8 cellular contexts compared by ENCODE assay signal in the genomic region with DNA sequence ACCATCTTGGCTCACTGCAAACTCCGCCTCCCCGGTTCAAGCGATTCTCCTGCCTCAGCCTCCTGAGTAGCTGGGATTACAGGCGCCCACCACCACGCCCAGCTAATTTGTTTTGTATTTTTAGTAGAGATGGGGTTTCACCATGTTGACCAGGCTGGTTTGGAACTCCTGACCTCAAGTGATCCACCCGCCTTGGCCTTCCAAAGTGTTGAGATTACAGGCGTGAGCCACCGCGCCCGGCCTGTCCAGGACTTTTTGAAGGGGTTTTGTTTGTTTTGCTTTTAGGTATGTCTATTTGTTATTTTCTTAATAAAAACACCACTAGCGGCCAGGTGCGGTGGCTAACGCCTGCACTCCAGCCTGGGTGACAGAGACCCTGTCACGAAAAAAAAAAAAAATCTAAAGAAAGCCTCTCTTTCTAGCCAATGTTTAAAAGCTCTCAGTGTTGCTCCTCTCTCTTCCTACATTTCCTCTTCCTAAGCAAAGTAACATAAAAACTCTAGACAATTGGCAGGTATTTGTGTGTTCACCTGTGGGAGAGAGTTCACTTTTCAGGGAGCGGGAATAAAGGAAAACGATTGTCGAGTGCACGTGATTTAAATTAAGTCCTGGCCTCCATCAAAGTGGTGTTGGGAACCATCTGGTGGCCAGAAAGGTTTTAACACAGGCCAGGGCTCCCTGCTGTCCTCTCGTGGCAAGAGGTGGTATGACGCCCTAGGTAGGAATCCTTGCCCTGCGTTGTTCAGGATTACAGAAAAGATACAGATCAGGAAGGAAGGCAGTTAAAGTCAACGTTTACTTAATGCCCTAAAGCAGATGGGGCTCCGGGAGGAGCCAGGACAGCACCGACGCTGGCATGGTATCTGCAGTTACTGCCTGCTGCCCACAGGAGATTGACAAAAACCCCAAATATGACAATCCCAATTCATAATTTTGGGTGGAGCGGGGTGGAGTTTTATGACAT. TPM values are rescaled to one million over a fixed set of nuclear protein-coding genes. Genes with fewer than 3 reads are reported as not detected.
DNase-seq lines count a peak whose midpoint lies in the region; ATAC-seq, FAIRE-seq and TF ChIP-seq lines count a peak whose summit lies in the region.

No MANE protein-coding gene starts in this region.

- TF ChIP-seq CTCF in GM10248 (IDR thresholded peaks at IDR 0.05; ENCODE audit: control extremely low read depth, extremely low read depth, low read depth, missing control alignments) = peak; percentile 100
- peak; percentile 100 for TF ChIP-seq CTCF in HFF-Myc (IDR thresholded peaks at IDR 0.05; ENCODE audit: low read depth, low read length, missing control alignments)
- peak in 3 of 4 experiments; percentile 100 for TF ChIP-seq CTCF in gastroesophageal sphincter (IDR thresholded peaks at IDR 0.05)
- peak; percentile 99 to 100 (median 100) for TF ChIP-seq CTCF in pancreas (IDR thresholded peaks at IDR 0.05)
- TF ChIP-seq CTCF in tibial nerve (IDR thresholded peaks at IDR 0.05) = peak; percentile 100

- no peak overlapping the region for H3K27ac ChIP-seq in SJCRH30
- peak overlapping the region in 1 of 4 donors; percentile 52 for H3K27ac ChIP-seq in gastroesophageal sphincter
- no peak overlapping the region for H3K27ac ChIP-seq in pancreas
- H3K27ac ChIP-seq in tibial nerve = peak overlapping the region in 1 of 4 donors; percentile 63

- H3K36me3 ChIP-seq in SJCRH30 (no peaks in the 10 kb centered on the region), gastroesophageal sphincter (no peaks in the 10 kb centered on the region), pancreas (no peaks in the 10 kb centered on the region), tibial nerve (no peaks in the 10 kb centered on the region)

- peak; percentile 94 for FAIRE-seq in pancreas (lab: Jason Lieb, UNC)

- peak; percentile 81 for DNase-seq in GM10248 (ENCODE audit: extremely low spot score)
- peak; percentile 81 for DNase-seq in HFF-Myc (ENCODE audit: extremely low read depth, low read depth)
- DNase-seq in NAMALWA (ENCODE audit: low spot score) = peak; percentile 93
- DNase-seq in SJCRH30 = peak; percentile 100
- DNase-seq in activated gamma-delta T cell treated with anti-CD3 and anti-CD28 coated beads, Interleukin-2, amount 50 U/mL, for 16 hours (ENCODE audit: low read depth) = peak; percentile 73
- DNase-seq in pancreas = peak; percentile 77 to 92 (median 86)
- peak; percentile 74 to 91 for DNase-seq in tibial nerve (ENCODE audit: low spot score in 2 of 2)

- ATAC-seq in gastroesophageal sphincter = peak; percentile 90
- ATAC-seq in pancreas = peak; percentile 94 to 100 (median 100)

- TF ChIP-seq EP300 in gastroesophageal sphincter (IDR thresholded peaks at IDR 0.05) = no peak
- TF ChIP-seq EP300 in tibial nerve (IDR thresholded peaks at IDR 0.05) = peak in 1 of 2 donors; percentile 89

- peaks cover 72% of the 10 kb centered on the region for H3K27me3 ChIP-seq in SJCRH30
- H3K27me3 ChIP-seq in gastroesophageal sphincter = peaks cover 4% of the 10 kb centered on the region
- no peaks in the 10 kb centered on the region for H3K27me3 ChIP-seq in pancreas
- H3K27me3 ChIP-seq in tibial nerve = peaks cover 0 to 5% of the 10 kb centered on the region in 2 donors

- intact Hi-C loops in pancreas (cut with DNase I) = loop anchor here in 2 of 3 donors (5.0 to 10.0 kb wide), 2 partner anchors 73 to 100 kb away; no protein-coding TSS in a partner anchor

- no peaks in the 10 kb centered on the region for H3K4me1 ChIP-seq in SJCRH30
- peaks cover 0 to 10% (median 0%) of the 10 kb centered on the region in 3 donors for H3K4me1 ChIP-seq in gastroesophageal sphincter
- no peaks in the 10 kb centered on the region for H3K4me1 ChIP-seq in pancreas
- H3K4me1 ChIP-seq in tibial nerve = peaks cover 0 to 10% (median 0%) of the 10 kb centered on the region in 4 donors

- TF ChIP-seq POLR2A in gastroesophageal sphincter (IDR thresholded peaks at IDR 0.05) = no peak
- peak in 1 of 2 donors; percentile 8 for TF ChIP-seq POLR2A in tibial nerve (IDR thresholded peaks at IDR 0.05)

- POLR2A ChIA-PET in GM10248 (lab: Yijun Ruan, JAX) = no interaction called here

- CTCF ChIA-PET in GM10248 (lab: Yijun Ruan, JAX) = interaction anchor here (0.6 to 16.8 kb wide), 37 partner anchors 10 to 322 kb away, joined by 3 to 279 read pairs (median 5); a partner anchor contains a TSS

- 9 to 26% methylated on average over 9 to 20 of the region's 26 CpGs for WGBS in gastroesophageal sphincter (ENCODE audit: low coverage in 1 of 2), 2 donors
- WGBS in pancreas, 2 donors = 38% methylated on average over 26 of the region's 26 CpGs
- 43% methylated on average over 26 of the region's 26 CpGs for WGBS in tibial nerve, 2 donors

- H3K9me3 ChIP-seq in SJCRH30 (replicated peaks) (no peaks in the 10 kb centered on the region), gastroesophageal sphincter (no peaks in the 10 kb centered on the region), pancreas (no peaks in the 10 kb centered on the region), tibial nerve (no peaks in the 10 kb centered on the region)

- H3K4me3 ChIP-seq in HFF-Myc (replicated peaks; ENCODE audit: low read depth, low read length) = no peak overlapping the region
- no peak overlapping the region for H3K4me3 ChIP-seq in SJCRH30
- peak overlapping the region in 1 of 2 donors; percentile 21 for H3K4me3 ChIP-seq in gastroesophageal sphincter
- no peak overlapping the region for H3K4me3 ChIP-seq in pancreas
- peak overlapping the region in 1 of 4 donors; percentile 20 for H3K4me3 ChIP-seq in tibial nerve

RNA-seq across cellular contexts. Expression of a gene that starts 36.2 kb away (rescaled TPM):
- 223 and 224 TPM in 2 replicates for total RNA-seq in SJCRH30 (2014; rRNA removed; shearing (Covaris generic))
- total RNA-seq in gastroesophageal sphincter (10 to 100 TPM in 3 of 4 donors, 1 to 10 TPM in 1; 7.2 to 24.4 (median 14.7) TPM), pancreas (1 to 10 TPM; 2.7 to 5.0 (median 4.1) TPM), tibial nerve (10 to 100 TPM in 2 of 4 donors, 1 to 10 TPM in 2; 2.2 to 20.7 (median 8.0) TPM)
- 1 to 10 TPM; 3.8 to 5.7 TPM for polyA plus RNA-seq in pancreas

RNA-seq across cellular contexts. Expression of a gene that starts 58.6 kb away (rescaled TPM):
- 803 and 887 TPM in 2 replicates for total RNA-seq in SJCRH30 (2014; rRNA removed; shearing (Covaris generic))
- 100 to 1,000 TPM; 151 to 190 (median 170) TPM for total RNA-seq in gastroesophageal sphincter
- 100 to 1,000 TPM in 2 of 6 donors, 10 to 100 TPM in 4; 88.8 to 165 (median 94.5) TPM for total RNA-seq in pancreas
- polyA plus RNA-seq in pancreas = 10 to 100 TPM; 38.7 to 48.6 TPM
- total RNA-seq in tibial nerve = 100 to 1,000 TPM; 117 to 141 (median 123) TPM
